9 cellular contexts compared by ENCODE assay signal in genomic region chr13:32736648-32737047, GRCh38.
A peak's percentile ranks its signal among the peaks of the same experiment; 100 is the strongest.
DNase-seq lines count a peak whose midpoint lies in the region; ATAC-seq and TF ChIP-seq lines count a peak whose summit lies in the region.
"Had no signal": no experiment of that assay in that cellular context is flagged by ENCODE, and none has a peak within 500 bp of the region (broad histone marks: within the 10 kb centered on the region; RNA-seq: fewer than 3 reads in every experiment).

No MANE protein-coding gene starts in this region.

- WGBS in IMR-90 (ENCODE audit: extremely low coverage in 2 of 2, insufficient read length in 1 of 2), 2 experiments, result 50% methylated on average over 2 of the region's 4 CpGs; no CpG with 5 or more reads in 1 of the 2 experiments
- WGBS in lower leg skin, 2 donors, result 21 to 27% methylated on average over 4 of the region's 4 CpGs

- peaks cover 0 to 23% (median 9%) of the 10 kb centered on the region in 10 experiments; a peak in 11 of 20 replicates for H3K4me1 ChIP-seq in BLaER1 treated with 17β-estradiol and CSF1 and Interleukin-3, amounts not matched to agents 10 nM and 100 nM
- no peaks in the 10 kb centered on the region; the same call in 1 of the 2 replicates for H3K4me1 ChIP-seq in IMR-90 (ENCODE audit: control insufficient read depth, insufficient read depth, low read length)

- H3K27ac Mint-ChIP-seq in dendritic cell treated with granulocyte-macrophage colony-stimulating factor and Interleukin-4, amounts not matched to agents 40 ng/mL and 50 ng/mL, for 4 days, result peak overlapping the region; percentile 31
- H3K27ac Mint-ChIP-seq in nephron progenitor cell, result peak overlapping the region; percentile 69

- TF ChIP-seq CTCF in IMR-90 (conservative IDR thresholded peaks at IDR 0.05; ENCODE audit: low read depth, low read length), result no peak
- TF ChIP-seq CTCF in nephron progenitor cell (IDR thresholded peaks at IDR 0.05), result no peak
- TF ChIP-seq CTCF in lower leg skin (IDR thresholded peaks at IDR 0.05), result no peak

- no peak overlapping the region for H3K18ac ChIP-seq in IMR-90 (ENCODE audit: low read depth, low read length)

- H2AFZ ChIP-seq in IMR-90 (replicated peaks; ENCODE audit: low read length, poor library complexity), result no peak overlapping the region

- H2AK5ac ChIP-seq in IMR-90 (ENCODE audit: low read depth, low read length), result no peak overlapping the region

- intact Hi-C loops in IMR-90 (cut with micrococcal nuclease), result no loop called here
- intact Hi-C loops in dendritic cell treated with granulocyte-macrophage colony-stimulating factor and Interleukin-4, amounts not matched to agents 40 ng/mL and 50 ng/mL, for 4 days (cut with micrococcal nuclease), result no loop called here
- intact Hi-C loops in lower leg skin (cut with DNase I; ENCODE audit: low total_unique reads), result no loop called here

- H3K36me3 Mint-ChIP-seq in dendritic cell treated with granulocyte-macrophage colony-stimulating factor and Interleukin-4, amounts not matched to agents 40 ng/mL and 50 ng/mL, for 4 days (ENCODE audit: low read depth), result peaks cover 24% of the 10 kb centered on the region
- H3K36me3 Mint-ChIP-seq in nephron progenitor cell (ENCODE audit: low read depth), result peaks cover 38% of the 10 kb centered on the region

- no peak overlapping the region for H3K14ac ChIP-seq in IMR-90 (replicated peaks; ENCODE audit: low read depth, low read length)

- H3K79me1 ChIP-seq in IMR-90 (ENCODE audit: low read depth in 1 of 2, low read length in 2 of 2), result peaks cover 0 to 8% of the 10 kb centered on the region in 2 experiments; a peak in 3 of 4 replicates

- peak overlapping the region; percentile 40 for H3K4me3 Mint-ChIP-seq in dendritic cell treated with granulocyte-macrophage colony-stimulating factor and Interleukin-4, amounts not matched to agents 40 ng/mL and 50 ng/mL, for 4 days
- H3K4me3 Mint-ChIP-seq in nephron progenitor cell, result no peak overlapping the region

- no peak overlapping the region for H2BK5ac ChIP-seq in IMR-90 (ENCODE audit: low read depth, low read length, poor library complexity, severe bottlenecking)

- peak overlapping the region in 7 of 11 experiments; percentile 33 to 83 (median 58); a peak in 10 of 22 replicates for H3K9ac ChIP-seq in BLaER1 treated with 17β-estradiol and CSF1 and Interleukin-3, amounts not matched to agents 10 nM and 100 nM
- peak overlapping the region; percentile 23; the same call in 1 of the 2 replicates for H3K9ac ChIP-seq in IMR-90 (ENCODE audit: low read depth, low read length)

- peak overlapping the region in 1 of 2 experiments; percentile 19; a peak in 1 of 4 replicates for H4K8ac ChIP-seq in IMR-90 (ENCODE audit: low read depth in 2 of 2, low read length in 2 of 2)

- peaks cover 34 to 69% (median 53%) of the 10 kb centered on the region in 11 experiments for H3K36me3 ChIP-seq in BLaER1 treated with 17β-estradiol and CSF1 and Interleukin-3, amounts not matched to agents 10 nM and 100 nM
- H3K36me3 ChIP-seq in IMR-90 (ENCODE audit: control insufficient read depth, insufficient read depth, low read length), result no peaks in the 10 kb centered on the region

- H2BK15ac ChIP-seq in IMR-90 (ENCODE audit: low read depth, low read length), result no peak overlapping the region

- no peaks in the 10 kb centered on the region for H3K9me3 ChIP-seq in BLaER1 treated with 17β-estradiol and CSF1 and Interleukin-3, amounts not matched to agents 10 nM and 100 nM (replicated peaks in 1 of 11)
- no peaks in the 10 kb centered on the region for H3K9me3 ChIP-seq in IMR-90 (ENCODE audit: control insufficient read depth, insufficient read depth, low read length)

- H3K27me3 ChIP-seq in BLaER1 treated with 17β-estradiol and CSF1 and Interleukin-3, amounts not matched to agents 10 nM and 100 nM, result no peaks in the 10 kb centered on the region
- H3K27me3 ChIP-seq in IMR-90 (ENCODE audit: control insufficient read depth, insufficient read depth, low read length), result no peaks in the 10 kb centered on the region

- no peaks in the 10 kb centered on the region for H3K27me3 Mint-ChIP-seq in dendritic cell treated with granulocyte-macrophage colony-stimulating factor and Interleukin-4, amounts not matched to agents 40 ng/mL and 50 ng/mL, for 4 days
- no peaks in the 10 kb centered on the region for H3K27me3 Mint-ChIP-seq in nephron progenitor cell (ENCODE audit: low read depth, poor library complexity)

- ATAC-seq in IMR-90 (ENCODE audit: low read depth) (no peak), HG03342 (IDR thresholded peaks at IDR 0.05; ENCODE audit: unreplicated experiment) (no peak)

- H3K27ac ChIP-seq in BLaER1 treated with 17β-estradiol and CSF1 and Interleukin-3, amounts not matched to agents 10 nM and 100 nM, result peak overlapping the region; percentile 19 to 72 (median 60); a peak in 17 of 22 replicates
- no peak overlapping the region for H3K27ac ChIP-seq in IMR-90 (ENCODE audit: insufficient read depth, low read length)

- BruUV-seq in IMR-90 (replicated peaks; lab: Mats Ljungman, UMichigan), result no TSS peak

- no peak overlapping the region for H2BK20ac ChIP-seq in IMR-90 (ENCODE audit: low read depth, low read length)

- H3K4ac ChIP-seq in IMR-90 (ENCODE audit: low read depth, low read length), result no peak overlapping the region

- no peaks in the 10 kb centered on the region for H4K20me1 ChIP-seq in BLaER1 treated with 17β-estradiol and CSF1 and Interleukin-3, amounts not matched to agents 10 nM and 100 nM
- 0 out of 2 replicates have a peak, but pooled peaks cover under 1% of the 10 kb centered on the region for H4K20me1 ChIP-seq in IMR-90 (ENCODE audit: insufficient read depth, low read length)

- no peak overlapping the region for H3K23ac ChIP-seq in IMR-90 (ENCODE audit: low read depth, low read length)

- no peak for TF ChIP-seq RAD21 in IMR-90 (IDR thresholded peaks at IDR 0.05; ENCODE audit: low read length)

- H4K5ac ChIP-seq in IMR-90 (ENCODE audit: low read depth, low read length), result no peak overlapping the region

- dilution Hi-C loops in IMR-90 (cut with HindIII; ENCODE audit: low sequenced_read_pairs, unreplicated experiment), result no loop called here

- H2BK120ac ChIP-seq in IMR-90 (ENCODE audit: low read depth, low read length), result no peak overlapping the region

- TF ChIP-seq POLR2A in IMR-90 (IDR thresholded peaks at IDR 0.05; ENCODE audit: low read depth, low read length) (no peak), lower leg skin (IDR thresholded peaks at IDR 0.05) (no peak)

- H3K56ac ChIP-seq in IMR-90 (ENCODE audit: extremely low read depth, insufficient read depth, low read length), result no peak overlapping the region

- peak overlapping the region in 3 of 10 experiments; percentile 1 to 42 (median 38); a peak in 4 of 20 replicates for H3K4me3 ChIP-seq in BLaER1 treated with 17β-estradiol and CSF1 and Interleukin-3, amounts not matched to agents 10 nM and 100 nM
- H3K4me3 ChIP-seq in IMR-90 (ENCODE audit: insufficient read depth, low read depth, low read length) (no peak overlapping the region), lower leg skin (ENCODE audit: low read depth, poor library complexity, severe bottlenecking) (no peak overlapping the region)

- H3K9me1 ChIP-seq in IMR-90 (ENCODE audit: insufficient read depth, low read length), result peaks cover 4% of the 10 kb centered on the region; the same call in 1 of the 2 replicates

- peaks cover 20% of the 10 kb centered on the region for H3K4me1 Mint-ChIP-seq in dendritic cell treated with granulocyte-macrophage colony-stimulating factor and Interleukin-4, amounts not matched to agents 40 ng/mL and 50 ng/mL, for 4 days (ENCODE audit: low read depth)
- no peaks in the 10 kb centered on the region for H3K4me1 Mint-ChIP-seq in nephron progenitor cell

- DNase-seq in IMR-90 (no peak), nephron progenitor cell (no peak), lower leg skin (ENCODE audit: low spot score in 2 of 2) (no peak), mesenteric fat pad (ENCODE audit: low spot score) (no peak), dedifferentiated amniotic fluid mesenchymal stem cell (ENCODE audit: extremely low spot score) (no peak)
- DNase-seq: T1000 had no signal

- POLR2A ChIA-PET in IMR-90 (lab: Charles Lee; ENCODE audit: unreplicated experiment), result interaction anchor here (0.6 kb wide), 1 partner anchor 390 kb away, joined by 4 read pairs; no protein-coding TSS in a partner anchor

- in situ Hi-C loops in IMR-90 (cut with MboI; ENCODE audit: low sequenced_read_pairs), result no loop called here

- peak overlapping the region; percentile 31 to 92 (median 66); a peak in 17 of 22 replicates for H3K4me2 ChIP-seq in BLaER1 treated with 17β-estradiol and CSF1 and Interleukin-3, amounts not matched to agents 10 nM and 100 nM
- peak overlapping the region; percentile 91 for H3K4me2 ChIP-seq in IMR-90 (ENCODE audit: low read depth, low read length)

- CTCF ChIA-PET in IMR-90 (lab: Yijun Ruan, JAX), result no interaction called here

- no peak overlapping the region for H4K91ac ChIP-seq in IMR-90 (ENCODE audit: insufficient read depth, low read depth, low read length)

- H2AK9ac ChIP-seq in IMR-90 (replicated peaks; ENCODE audit: low read depth, low read length, poor library complexity), result no peak overlapping the region

- H3K9me3 Mint-ChIP-seq in dendritic cell treated with granulocyte-macrophage colony-stimulating factor and Interleukin-4, amounts not matched to agents 40 ng/mL and 50 ng/mL, for 4 days, result no peaks in the 10 kb centered on the region
- no peaks in the 10 kb centered on the region for H3K9me3 Mint-ChIP-seq in nephron progenitor cell

TF ChIP-seq in IMR-90, 13 proteins besides CTCF, POLR2A, EP300 and RAD21:
- no peak for TF ChIP-seq CEBPB (IDR thresholded peaks at IDR 0.05; ENCODE audit: low read depth, low read length)
- TF ChIP-seq MXI1 (IDR thresholded peaks at IDR 0.05; ENCODE audit: borderline replicate concordance, low read depth, low read length), result no peak
- TF ChIP-seq ELK1 (IDR thresholded peaks at IDR 0.05; ENCODE audit: borderline replicate concordance, low read depth, low read length), result no peak
